Comparison of ENCODE assay signal across 8 cellular contexts in the genomic region with DNA sequence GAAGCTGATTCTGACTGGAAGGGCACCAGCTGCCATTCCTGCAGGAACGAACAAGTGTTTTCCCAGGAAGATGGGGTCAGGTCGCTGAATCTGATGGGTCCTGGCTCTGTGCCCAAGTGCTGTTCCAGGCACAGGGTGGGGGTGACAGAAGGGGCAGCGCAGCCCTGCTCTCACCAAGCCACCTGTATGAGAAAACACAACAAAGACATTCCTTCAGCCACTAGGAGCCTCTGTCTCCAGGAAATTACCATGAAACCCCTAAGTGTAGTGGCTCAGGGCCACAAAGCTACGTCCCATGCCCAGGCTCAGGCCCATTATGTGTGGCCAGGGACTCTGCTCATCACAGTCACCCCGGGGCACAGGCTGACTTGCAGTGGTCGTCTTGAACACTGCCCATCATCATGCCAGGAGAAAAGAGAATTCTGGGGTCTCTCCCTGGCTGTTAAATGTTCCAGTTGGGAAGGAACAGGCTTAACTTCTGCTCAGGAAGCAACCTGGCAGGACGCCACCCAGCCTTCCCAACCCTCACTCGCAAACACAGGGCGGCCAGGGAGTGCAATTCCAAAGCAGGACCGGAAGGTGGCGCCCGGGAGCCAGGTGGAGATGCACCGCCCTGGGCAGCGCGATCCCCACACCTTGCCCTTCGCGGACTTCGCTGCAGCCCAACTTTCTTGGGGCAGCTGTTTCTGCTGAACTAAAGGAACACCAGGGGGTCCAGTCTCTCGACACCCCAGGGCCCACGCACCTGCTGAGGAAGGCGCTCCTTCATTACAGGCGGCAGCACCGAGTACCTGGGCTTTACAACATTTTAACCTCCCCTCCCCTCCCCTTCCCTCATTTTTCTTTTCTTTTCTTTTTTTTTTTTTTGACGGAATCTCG. TPM values are rescaled to one million over a fixed set of nuclear protein-coding genes. Genes with fewer than 3 reads are reported as not detected.
A peak's percentile ranks its signal among the peaks of the same experiment; 100 is the strongest.
DNase-seq lines count a peak whose midpoint lies in the region; ATAC-seq and TF ChIP-seq lines count a peak whose summit lies in the region.

No MANE protein-coding gene starts in this region.

- H3K27ac ChIP-seq in HUES48 (ENCODE audit: low read depth, low read length) (no peak overlapping the region), OCI-LY7 (ENCODE audit: low read depth, low read length, poor library complexity, severe bottlenecking) (no peak overlapping the region)

- no peak overlapping the region for H3K4me2 ChIP-seq in OCI-LY7 (ENCODE audit: low read length)

- H3K27me3 Mint-ChIP-seq in natural killer cell (ENCODE audit: low read depth in 2 of 2): peaks cover 0 to 4% of the 10 kb centered on the region in 2 donors

- ATAC-seq in GM19025 (IDR thresholded peaks at IDR 0.05; ENCODE audit: low read depth, unreplicated experiment) (peak; percentile 69), natural killer cell (peak; percentile 95 to 99 (median 97))

- peak overlapping the region in 1 of 2 donors; percentile 13 for H3K27ac Mint-ChIP-seq in natural killer cell

- H3K9me3 ChIP-seq in HUES48 (ENCODE audit: control insufficient read depth, insufficient read depth, low read length) (no peaks in the 10 kb centered on the region), OCI-LY7 (ENCODE audit: low read length) (no peaks in the 10 kb centered on the region)

- intact Hi-C loops in OCI-LY7 (cut with micrococcal nuclease; ENCODE audit: unreplicated experiment): loop anchor here (2.0 kb wide), 1 partner anchor 28 kb away; no protein-coding TSS in a partner anchor
- intact Hi-C loops in natural killer cell (cut with micrococcal nuclease): loop anchor here (1.0 to 5.0 kb wide), 3 partner anchors 28 to 135 kb away; no protein-coding TSS in a partner anchor

- H3K27me3 ChIP-seq in HUES48 (ENCODE audit: control insufficient read depth, insufficient read depth, low read length): no peaks in the 10 kb centered on the region

- H3K4me1 ChIP-seq in HUES48 (ENCODE audit: control insufficient read depth, insufficient read depth, low read length): peaks cover 3% of the 10 kb centered on the region; the same call in 1 of the 2 replicates
- no peaks in the 10 kb centered on the region for H3K4me1 ChIP-seq in OCI-LY7 (ENCODE audit: insufficient read depth, low read length, poor library complexity, severe bottlenecking)

- no peak overlapping the region for H2AFZ ChIP-seq in OCI-LY7 (ENCODE audit: low read length)

- peak overlapping the region; percentile 22 for H3K4me3 Mint-ChIP-seq in natural killer cell

- no peak overlapping the region for H3K9ac ChIP-seq in HUES48 (ENCODE audit: low read depth, low read length)

- POLR2A ChIA-PET in OCI-LY7 (lab: Charles Lee): no interaction called here

- H3K9me2 ChIP-seq in OCI-LY7 (ENCODE audit: insufficient read depth, low read length): no peaks in the 10 kb centered on the region

- H3K36me3 Mint-ChIP-seq in natural killer cell: no peaks in the 10 kb centered on the region

- peak; percentile 13 for DNase-seq in AG09309 (ENCODE audit: low read depth)
- DNase-seq in OCI-LY7 (ENCODE audit: low spot score): peak; percentile 30
- DNase-seq in activated T-cell treated with anti-CD3 and anti-CD28 coated beads, Interleukin-2, amount 50 U/mL, for 1 hour: peak; percentile 80
- peak; percentile 51 for DNase-seq in fibroblast of gingiva (ENCODE audit: low read depth)
- peak; percentile 80 for DNase-seq in natural killer cell
- peak; percentile 39 to 57 for DNase-seq in stimulated activated CD8-positive, alpha-beta memory T cell treated with anti-CD3 and anti-CD28 coated beads, Interleukin-7, amount 100 ng/mL, for 48 hours (ENCODE audit: extremely low read depth in 1 of 2, low read depth in 1 of 2)

- TF ChIP-seq CTCF in AG09309 (IDR thresholded peaks at IDR 0.05; ENCODE audit: control insufficient read depth, insufficient read depth, low read depth, low read length, missing control alignments) (peak; percentile 99), OCI-LY7 (conservative IDR thresholded peaks at IDR 0.05; ENCODE audit: low read length) (peak; percentile 88), natural killer cell (IDR thresholded peaks at IDR 0.05) (peak; percentile 96)

- H3K4me3 ChIP-seq in AG09309 (ENCODE audit: control insufficient read depth, low read depth, low read length) (no peak overlapping the region), HUES48 (ENCODE audit: low read depth, low read length) (peak overlapping the region; percentile 33; the same call in 1 of the 2 replicates), OCI-LY7 (ENCODE audit: low read depth, low read length, poor library complexity, severe bottlenecking) (no peak overlapping the region)

- H3K4me1 Mint-ChIP-seq in natural killer cell: peaks cover 24 to 27% of the 10 kb centered on the region in 2 donors

- no peaks in the 10 kb centered on the region for H3K9me3 Mint-ChIP-seq in natural killer cell

- no peaks in the 10 kb centered on the region for H3K79me2 ChIP-seq in OCI-LY7 (ENCODE audit: insufficient read depth, low read depth, low read length)

- CTCF ChIA-PET in OCI-LY7 (lab: Charles Lee; ENCODE audit: unreplicated experiment): interaction anchor here (0.7 kb wide), 1 partner anchor 302 kb away, joined by 8 read pairs; no protein-coding TSS in a partner anchor

- H4K20me1 ChIP-seq in OCI-LY7 (ENCODE audit: insufficient read depth, low read length): no peaks in the 10 kb centered on the region

- no TSS peak for BruUV-seq in OCI-LY7 (replicated peaks; lab: Mats Ljungman, UMichigan)

- H3K36me3 ChIP-seq in HUES48 (ENCODE audit: control insufficient read depth, insufficient read depth, low read length) (no peaks in the 10 kb centered on the region), OCI-LY7 (ENCODE audit: insufficient read depth, low read length) (no peaks in the 10 kb centered on the region)

RNA-seq across cellular contexts. Expression of a gene that starts 11.0 kb away (rescaled TPM):
- total RNA-seq in OCI-LY7 (2014; rRNA removed; shearing (Covaris generic)): not detected in 2 replicates
- total RNA-seq in OCI-LY7 (2022): not detected in 2 replicates
- total RNA-seq in natural killer cell: not detected

RNA-seq across cellular contexts. Expression of a gene that starts 15.1 kb away (rescaled TPM):
- not detected in 2 replicates for total RNA-seq in OCI-LY7 (2014; rRNA removed; shearing (Covaris generic))
- total RNA-seq in OCI-LY7 (2022): not detected in 2 replicates
- total RNA-seq in natural killer cell: 1,000 to 10,000 TPM; 4,938 to 8,199 (median 6,542) TPM

Comparison
In these comparisons a context has a peak if more than half of its experiments do, and no peak if none do; other contexts are left out.
1. DNase-seq: peak in every context shown above with its lines; median percentile 80 in activated T-cell treated with anti-CD3 and anti-CD28 coated beads, Interleukin-2, amount 50 U/mL, for 1 hour; 80 in natural killer cell; 51 in fibroblast of gingiva; 48 in stimulated activated CD8-positive, alpha-beta memory T cell treated with anti-CD3 and anti-CD28 coated beads, Interleukin-7, amount 100 ng/mL, for 48 hours; 30 in OCI-LY7; 13 in AG09309.
2. RNA of a gene that starts 15.1 kb away (total RNA-seq): 4,938 to 8,199 TPM in natural killer cell; not detected in OCI-LY7; every median in the first group is over 1,000 times any median in the second.
3. Peak in every context shown above with its lines, with median percentiles within 50 percentile points of each other: CTCF ChIP-seq.